8 cellular contexts compared by ENCODE assay signal in genomic region chr11:16788141-16789060, GRCh38. TPM values are rescaled to one million over a fixed set of nuclear protein-coding genes. Genes with fewer than 3 reads are reported as not detected.
DNase-seq lines count a peak whose midpoint lies in the region; ATAC-seq and TF ChIP-seq lines count a peak whose summit lies in the region.

No MANE protein-coding gene starts in this region.

- H3K4me3 ChIP-seq in PC-9 = no peak overlapping the region
- no peak overlapping the region for H3K4me3 ChIP-seq in testis

- DNase-seq in COLO668 (lab: John Stamatoyannopoulos, UW; ENCODE audit: unreplicated experiment) = peak; percentile 63
- DNase-seq in HuH-7 (ENCODE audit: low spot score) = peak; percentile 78
- peak; percentile 64 to 78 for DNase-seq in PC-9
- peak; percentile 32 for DNase-seq in activated T-helper 2 cell treated with anti-CD3 and anti-CD28 coated beads, Interferon-gamma antibody, Interleukin-2, Interleukin-4, amounts not matched to agents 10 μg/mL and 5 μg/mL and 100 μg/mL, durations not matched to agents 14 hours and 24 hours and 36 hours (ENCODE audit: low spot score)
- peak; percentile 75 for DNase-seq in fibroblast of the conjunctiva (ENCODE audit: low read depth)
- DNase-seq in nucleus accumbens (lab: John Stamatoyannopoulos, UW) = peak in 44 of 56 donors; percentile 14 to 77 (median 40)
- DNase-seq in testis = peak; percentile 88

- peaks cover 32% of the 10 kb centered on the region for H3F3A ChIP-seq in PC-9 (ENCODE audit: insufficient read depth, low read depth)

- POLR2A ChIA-PET in PC-9 (lab: Charles Lee; ENCODE audit: unreplicated experiment) = no interaction called here

- H3K4me3 Mint-ChIP-seq in activated T-helper 2 cell treated with anti-CD3 and anti-CD28 coated beads, Interferon-gamma antibody, Interleukin-2, Interleukin-4, amounts not matched to agents 10 μg/mL and 5 μg/mL and 100 μg/mL, durations not matched to agents 14 hours and 24 hours and 36 hours (ENCODE audit: low read depth) = no peak overlapping the region

- H4K20me1 ChIP-seq in PC-9 (ENCODE audit: insufficient read depth) = no peaks in the 10 kb centered on the region; the same call in none of the 2 replicates

- H3K9me3 ChIP-seq in PC-9 (ENCODE audit: insufficient read depth, low read depth) = no peaks in the 10 kb centered on the region
- H3K9me3 ChIP-seq in testis = no peaks in the 10 kb centered on the region

- H3K4me1 ChIP-seq in PC-9 (replicated peaks; ENCODE audit: insufficient read depth) = peaks cover 48% of the 10 kb centered on the region
- peaks cover 31% of the 10 kb centered on the region for H3K4me1 ChIP-seq in testis

- peak overlapping the region; percentile 36; the same call in 1 of the 2 replicates for H3K4me2 ChIP-seq in PC-9

- TF ChIP-seq CTCF in PC-9 (conservative IDR thresholded peaks at IDR 0.05) (peak; percentile 89), testis (IDR thresholded peaks at IDR 0.05) (peak; percentile 81 to 96 (median 88))

- no peaks in the 10 kb centered on the region for H3K27me3 Mint-ChIP-seq in activated T-helper 2 cell treated with anti-CD3 and anti-CD28 coated beads, Interferon-gamma antibody, Interleukin-2, Interleukin-4, amounts not matched to agents 10 μg/mL and 5 μg/mL and 100 μg/mL, durations not matched to agents 14 hours and 24 hours and 36 hours (ENCODE audit: low read depth)

- peaks cover 13% of the 10 kb centered on the region for H3K4me1 Mint-ChIP-seq in activated T-helper 2 cell treated with anti-CD3 and anti-CD28 coated beads, Interferon-gamma antibody, Interleukin-2, Interleukin-4, amounts not matched to agents 10 μg/mL and 5 μg/mL and 100 μg/mL, durations not matched to agents 14 hours and 24 hours and 36 hours (ENCODE audit: low read depth)

- H3K36me3 Mint-ChIP-seq in activated T-helper 2 cell treated with anti-CD3 and anti-CD28 coated beads, Interferon-gamma antibody, Interleukin-2, Interleukin-4, amounts not matched to agents 10 μg/mL and 5 μg/mL and 100 μg/mL, durations not matched to agents 14 hours and 24 hours and 36 hours (ENCODE audit: low read depth) = peaks cover 6% of the 10 kb centered on the region

- no peak overlapping the region for H2AFZ ChIP-seq in PC-9

- CTCF ChIA-PET in PC-9 (lab: Charles Lee) = interaction anchor here (0.6 kb wide), 1 partner anchor 1808 kb away, joined by 4 read pairs; no protein-coding TSS in a partner anchor

- WGBS in testis, 2 donors = 70 to 78% methylated on average over 9 to 16 of the region's 17 CpGs

- no peaks in the 10 kb centered on the region; the same call in 1 of the 2 replicates for H3K79me2 ChIP-seq in PC-9 (ENCODE audit: low read depth)

- peak overlapping the region; percentile 58 for H3K27ac ChIP-seq in PC-9
- no peak overlapping the region for H3K27ac ChIP-seq in testis

- no TSS peak for BruUV-seq in PC-9 (replicated peaks; lab: Mats Ljungman, UMichigan)

- intact Hi-C loops in PC-9 (cut with micrococcal nuclease; ENCODE audit: unreplicated experiment) = loop anchor here (1.0 to 10.0 kb wide), 3 partner anchors 95 to 716 kb away; no protein-coding TSS in a partner anchor
- intact Hi-C loops in activated T-helper 2 cell treated with anti-CD3 and anti-CD28 coated beads, Interferon-gamma antibody, Interleukin-2, Interleukin-4, amounts not matched to agents 10 μg/mL and 5 μg/mL and 100 μg/mL, durations not matched to agents 14 hours and 24 hours and 36 hours (cut with micrococcal nuclease) = loop anchor here (5.0 kb wide), 1 partner anchor 149 kb away; no protein-coding TSS in a partner anchor
- intact Hi-C loops in testis (cut with DNase I; ENCODE audit: low total_unique reads) = no loop called here

- ATAC-seq in GM19463 (IDR thresholded peaks at IDR 0.05; ENCODE audit: unreplicated experiment) = peak; percentile 77

- H3K36me3 ChIP-seq in PC-9 (ENCODE audit: low read depth) = no peaks in the 10 kb centered on the region
- H3K36me3 ChIP-seq in testis (ENCODE audit: low read depth, missing control alignments) = no peaks in the 10 kb centered on the region

- TF ChIP-seq POLR2A in testis (IDR thresholded peaks at IDR 0.05) = no peak

- H3K9me2 ChIP-seq in PC-9 (ENCODE audit: insufficient read depth) = no peaks in the 10 kb centered on the region

- no peak overlapping the region for H3K27ac Mint-ChIP-seq in activated T-helper 2 cell treated with anti-CD3 and anti-CD28 coated beads, Interferon-gamma antibody, Interleukin-2, Interleukin-4, amounts not matched to agents 10 μg/mL and 5 μg/mL and 100 μg/mL, durations not matched to agents 14 hours and 24 hours and 36 hours

- H3K27me3 ChIP-seq in PC-9 (ENCODE audit: insufficient read depth, low read depth) = no peaks in the 10 kb centered on the region
- no peaks in the 10 kb centered on the region for H3K27me3 ChIP-seq in testis

- no peaks in the 10 kb centered on the region for H3K9me3 Mint-ChIP-seq in activated T-helper 2 cell treated with anti-CD3 and anti-CD28 coated beads, Interferon-gamma antibody, Interleukin-2, Interleukin-4, amounts not matched to agents 10 μg/mL and 5 μg/mL and 100 μg/mL, durations not matched to agents 14 hours and 24 hours and 36 hours

RNA-seq across cellular contexts. Expression of gene C11orf58, which starts 50.0 kb away (rescaled TPM):
- total RNA-seq in PC-9 (2021) (82.3 and 84.1 TPM in 2 replicates), testis (100 to 1,000 TPM; 139 to 178 TPM)
- 135 and 162 TPM in 2 replicates for total RNA-seq in activated T-helper 2 cell treated with anti-CD3 and anti-CD28 coated beads, Interferon-gamma antibody, Interleukin-2, Interleukin-4, amounts not matched to agents 10 μg/mL and 5 μg/mL and 100 μg/mL, durations not matched to agents 14 hours and 24 hours and 36 hours
- 153 TPM for polyA plus RNA-seq in testis (ENCODE audit: insufficient read depth, low read depth, low replicate concordance)

Comparison
In these comparisons a context has a peak if more than half of its experiments do, and no peak if none do; other contexts are left out.
1. DNase-seq: peak in every context shown above with its lines; median percentile 88 in testis; 78 in HuH-7; 75 in fibroblast of the conjunctiva; 71 in PC-9; 63 in COLO668; 40 in nucleus accumbens; 32 in activated T-helper 2 cell treated with anti-CD3 and anti-CD28 coated beads, Interferon-gamma antibody, Interleukin-2, Interleukin-4, amounts not matched to agents 10 μg/mL and 5 μg/mL and 100 μg/mL, durations not matched to agents 14 hours and 24 hours and 36 hours.